ENCODE assay signal across 26 cellular contexts in the genomic region with DNA sequence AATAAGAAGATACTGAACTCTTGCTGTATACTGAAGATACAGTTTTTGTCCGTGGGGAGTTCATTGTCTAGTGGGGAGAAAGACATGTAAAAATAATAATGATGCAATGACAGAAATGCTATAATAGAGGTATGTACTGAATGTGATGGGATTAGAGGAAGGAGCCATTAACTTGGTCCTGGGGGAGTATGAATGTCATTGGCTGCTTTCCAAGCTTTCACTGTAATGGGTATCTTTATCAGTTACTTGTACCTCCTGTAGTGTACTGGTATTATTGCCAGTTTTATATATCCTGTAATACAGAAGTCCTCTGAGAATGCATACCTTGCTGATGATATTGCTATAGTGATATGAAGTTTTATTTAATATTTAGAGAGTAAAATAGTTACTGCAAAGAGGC.
DNase-seq lines count a peak whose midpoint lies in the region; ATAC-seq lines count a peak whose summit lies in the region.
"Had no signal": no experiment of that assay in that cellular context is flagged by ENCODE, and none has a peak within 500 bp of the region (broad histone marks: within the 10 kb centered on the region; RNA-seq: fewer than 3 reads in every experiment).

No MANE protein-coding gene starts in this region.

- H3K4me3 ChIP-seq in skeletal muscle cell (ENCODE audit: low read depth, low read length) = no peak overlapping the region
- H3K4me3 ChIP-seq: A549 had no signal

- ATAC-seq in HG03139 (IDR thresholded peaks at IDR 0.05; ENCODE audit: unreplicated experiment) = no peak
- ATAC-seq: A549; activated naive CD8-positive, alpha-beta T cell treated with anti-CD3 and anti-CD28 coated beads, Interleukin-2, amount 50 U/mL, for 24 hours; naive thymus-derived CD8-positive, alpha-beta T cell; Panc1; stimulated activated naive CD8-positive, alpha-beta T cell treated with anti-CD3 and anti-CD28 coated beads, Interleukin-15, amount 100 ng/mL, for 72 hours had no signal

- DNase-seq in NCI-H748 (lab: John Stamatoyannopoulos, UW; ENCODE audit: unreplicated experiment) = peak; percentile 7
- no peak for DNase-seq in NCI-H748 treated with DMSO at 0.1 percent for 48 hours (lab: John Stamatoyannopoulos, UW)
- DNase-seq in NCI-H128 (lab: John Stamatoyannopoulos, UW; ENCODE audit: unreplicated experiment) = peak; percentile 28
- DNase-seq in T1000 (lab: John Stamatoyannopoulos, UW) = peak; percentile 6
- DNase-seq in skeletal muscle cell (ENCODE audit: low read depth) = peak; percentile 59
- no peak for DNase-seq in stimulated activated naive CD4-positive, alpha-beta T cell (lab: John Stamatoyannopoulos, UW)
- DNase-seq in NAMALWA (ENCODE audit: low spot score) = no peak
- DNase-seq: activated B cell treated with CpG ODN at 0.5 μM for 24 hours; activated CD4-positive, alpha-beta T cell treated with anti-CD3 and anti-CD28 coated beads, Interleukin-2, amount 50 U/mL, for 1 hour; activated naive CD8-positive, alpha-beta T cell treated with anti-CD3 and anti-CD28 coated beads, Interleukin-2, amount 50 U/mL, for 24 hours; activated T-cell treated with anti-CD3 and anti-CD28 coated beads, Interleukin-2, amount 50 U/mL, for 48 hours; BE2C; CD8-positive, alpha-beta memory T cell; DMS79; GF-D8; head of caudate nucleus; naive thymus-derived CD8-positive, alpha-beta T cell; NCI-H1436 treated with DMSO at 0.1 percent for 48 hours; occipital lobe; SHP77 treated with DMSO at 0.1 percent for 48 hours; stimulated activated naive CD8-positive, alpha-beta T cell treated with anti-CD3 and anti-CD28 coated beads, Interleukin-15, amount 100 ng/mL, for 72 hours; SW 1271; T-helper 9 cell had no signal

Comparison
In these comparisons a context has a peak if more than half of its experiments do, and no peak if none do; other contexts are left out.
1. DNase-seq: peak in NCI-H748 (single experiment), NCI-H128 (single experiment), T1000 (single experiment) and skeletal muscle cell (single experiment); none in NCI-H748 treated with DMSO at 0.1 percent for 48 hours (single experiment), stimulated activated naive CD4-positive, alpha-beta T cell (0 of 6) and NAMALWA (single experiment).